8 cellular contexts compared by ENCODE assay signal in the genomic region with DNA sequence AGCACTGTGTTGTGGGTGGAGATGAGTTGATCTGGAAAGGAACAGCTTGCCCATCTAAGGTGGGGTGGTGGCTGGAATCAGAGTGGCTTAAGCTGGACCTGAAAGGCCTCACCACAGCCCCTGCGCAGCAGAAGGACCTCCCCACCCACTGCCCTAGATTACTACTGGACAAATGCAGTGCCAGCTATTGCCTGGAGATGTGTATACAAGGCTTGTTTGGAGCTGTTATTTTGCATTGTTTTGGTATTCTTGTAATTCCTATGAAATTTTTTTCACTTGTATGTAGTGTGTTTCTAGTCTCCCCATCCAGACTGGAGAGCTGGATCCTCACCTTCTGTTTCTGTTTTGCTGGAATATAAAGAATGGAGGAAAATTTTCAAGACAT. TPM values are rescaled to one million over a fixed set of nuclear protein-coding genes. Genes with fewer than 3 reads are reported as not detected.
DNase-seq lines count a peak whose midpoint lies in the region; ATAC-seq and TF ChIP-seq lines count a peak whose summit lies in the region.

No MANE protein-coding gene starts in this region.

- H3K27me3 ChIP-seq in Caco-2 (replicated peaks; ENCODE audit: control insufficient read depth, insufficient read depth, low read length): no peaks in the 10 kb centered on the region
- no peaks in the 10 kb centered on the region for H3K27me3 ChIP-seq in Loucy (ENCODE audit: insufficient read depth, low read length, poor library complexity, severe bottlenecking)
- no peaks in the 10 kb centered on the region for H3K27me3 ChIP-seq in dorsolateral prefrontal cortex
- no peaks in the 10 kb centered on the region for H3K27me3 ChIP-seq in neutrophil

- CTCF ChIA-PET in Caco-2 (lab: Charles Lee): interaction anchor here (0.6 to 2.7 kb wide), 7 partner anchors 25 to 104 kb away, joined by 3 to 25 read pairs (median 7); no protein-coding TSS in a partner anchor

- DNase-seq in Caco-2: peak in 1 of 2 experiments; percentile 19
- DNase-seq in dorsolateral prefrontal cortex: no peak
- DNase-seq in NCI-H345 treated with DMSO at 0.1 percent for 48 hours (lab: John Stamatoyannopoulos, UW; ENCODE audit: unreplicated experiment): no peak
- no peak for DNase-seq in NCI-H2029 (lab: John Stamatoyannopoulos, UW)

- H3K9me2 ChIP-seq in Loucy (replicated peaks; ENCODE audit: low read depth, low read length): no peaks in the 10 kb centered on the region

- peaks cover 20% of the 10 kb centered on the region for H3K4me1 ChIP-seq in Caco-2
- peaks cover 58% of the 10 kb centered on the region for H3K4me1 ChIP-seq in Loucy (ENCODE audit: insufficient read depth, low read length, poor library complexity, severe bottlenecking)
- peaks cover 55 to 56% of the 10 kb centered on the region in 2 experiments for H3K4me1 ChIP-seq in neutrophil (ENCODE audit: control insufficient read depth in 1 of 2, insufficient read depth in 1 of 2, low read depth in 1 of 2, low read length in 1 of 2)

- ATAC-seq in HG03354 (IDR thresholded peaks at IDR 0.05; ENCODE audit: poor library complexity, severe bottlenecking, unreplicated experiment) (no peak), GM21367 (IDR thresholded peaks at IDR 0.05; ENCODE audit: unreplicated experiment) (no peak)

- peaks cover 23% of the 10 kb centered on the region for H4K20me1 ChIP-seq in Loucy (ENCODE audit: insufficient read depth, low read length, poor library complexity, severe bottlenecking)

- H3K4me3 ChIP-seq in Caco-2 (ENCODE audit: low read depth, low read length) (peak overlapping the region; percentile 98), Loucy (ENCODE audit: low read length, poor library complexity, severe bottlenecking) (peak overlapping the region; percentile 80), dorsolateral prefrontal cortex (peak overlapping the region in 26 of 59 donors; percentile 76 to 99 (median 92)), neutrophil (ENCODE audit: low read depth in 1 of 2, low read length in 1 of 2) (peak overlapping the region in 1 of 2 experiments; percentile 92)

- H2AFZ ChIP-seq in Loucy (ENCODE audit: low read length): no peak overlapping the region

- H3K27ac ChIP-seq in dorsolateral prefrontal cortex (peak overlapping the region in 39 of 59 donors; percentile 23 to 98 (median 81)), neutrophil (peak overlapping the region; percentile 96)

- H3K4me3 Mint-ChIP-seq in Caco-2 (ENCODE audit: unreplicated experiment): peak overlapping the region; percentile 72

- H3K27me3 Mint-ChIP-seq in Caco-2 (ENCODE audit: insufficient read depth, unreplicated experiment): no peaks in the 10 kb centered on the region

- no TSS peak for BruUV-seq in Caco-2 (replicated peaks; lab: Mats Ljungman, UMichigan)

- H3K9me3 Mint-ChIP-seq in Caco-2 (ENCODE audit: unreplicated experiment): no peaks in the 10 kb centered on the region

- no peak for TF ChIP-seq CTCF in Caco-2 (IDR thresholded peaks at IDR 0.05; ENCODE audit: insufficient read depth in 1 of 2, low read depth in 1 of 2, low read length in 1 of 2, severe bottlenecking in 1 of 2, unreplicated experiment in 1 of 2)
- no peak for TF ChIP-seq CTCF in Loucy (conservative IDR thresholded peaks at IDR 0.05; ENCODE audit: low read length)
- TF ChIP-seq CTCF in dorsolateral prefrontal cortex (IDR thresholded peaks at IDR 0.05 in 54 of 56, conservative IDR thresholded peaks at IDR 0.05 in 2 of 56; ENCODE audit: low read depth in 1 of 56, partially characterized antibody in 56 of 56): no peak
- no peak for TF ChIP-seq CTCF in neutrophil (IDR thresholded peaks at IDR 0.05)

- H3K9me3 ChIP-seq in Caco-2: no peaks in the 10 kb centered on the region
- H3K9me3 ChIP-seq in Loucy (ENCODE audit: insufficient read depth, low read depth, low read length): no peaks in the 10 kb centered on the region
- no peaks in the 10 kb centered on the region for H3K9me3 ChIP-seq in neutrophil

- H3K36me3 ChIP-seq in Caco-2 (ENCODE audit: control insufficient read depth, insufficient read depth, low read length) (peaks cover 1% of the 10 kb centered on the region; the same call in 1 of the 2 replicates), Loucy (ENCODE audit: insufficient read depth, low read length) (no peaks in the 10 kb centered on the region; the same call in 1 of the 2 replicates), neutrophil (peaks cover 8% of the 10 kb centered on the region)

- peak overlapping the region; percentile 81 for H3K27ac Mint-ChIP-seq in Caco-2 (ENCODE audit: unreplicated experiment)

- peak overlapping the region; percentile 70 for H3K4me2 ChIP-seq in Loucy (ENCODE audit: low read depth, low read length, poor library complexity, severe bottlenecking)

- peaks cover 22% of the 10 kb centered on the region for H3K4me1 Mint-ChIP-seq in Caco-2 (ENCODE audit: low read depth, unreplicated experiment)

- POLR2A ChIA-PET in Caco-2 (lab: Charles Lee): interaction anchor here (0.9 kb wide), 1 partner anchor 96 kb away, joined by 3 read pairs; the partner anchor contains the start of gene NEK2

- intact Hi-C loops in Caco-2 (cut with micrococcal nuclease; ENCODE audit: unreplicated experiment): no loop called here
- intact Hi-C loops in dorsolateral prefrontal cortex (cut with DNase I): no loop called here

- H3K79me2 ChIP-seq in Loucy (ENCODE audit: insufficient read depth, low read length): peaks cover 32% of the 10 kb centered on the region

- peaks cover 8% of the 10 kb centered on the region for H3F3A ChIP-seq in Loucy (ENCODE audit: low read depth)

- H3K36me3 Mint-ChIP-seq in Caco-2 (ENCODE audit: insufficient read depth, unreplicated experiment): peaks cover 21% of the 10 kb centered on the region

- H3K9ac ChIP-seq in Loucy (ENCODE audit: low read depth, low read length, poor library complexity, severe bottlenecking): peak overlapping the region; percentile 66

RNA-seq across cellular contexts. Expression of gene SLC30A1, which starts 1.3 kb away (rescaled TPM):
- total RNA-seq in Caco-2 (2022) (21.6 and 26.6 TPM in 2 replicates), dorsolateral prefrontal cortex (10 to 100 TPM in 119 of 120 experiments, 1 to 10 TPM in 1; 9.5 to 52.2 (median 22.1) TPM)
